20 cellular contexts compared by ENCODE assay signal in the genomic region with DNA sequence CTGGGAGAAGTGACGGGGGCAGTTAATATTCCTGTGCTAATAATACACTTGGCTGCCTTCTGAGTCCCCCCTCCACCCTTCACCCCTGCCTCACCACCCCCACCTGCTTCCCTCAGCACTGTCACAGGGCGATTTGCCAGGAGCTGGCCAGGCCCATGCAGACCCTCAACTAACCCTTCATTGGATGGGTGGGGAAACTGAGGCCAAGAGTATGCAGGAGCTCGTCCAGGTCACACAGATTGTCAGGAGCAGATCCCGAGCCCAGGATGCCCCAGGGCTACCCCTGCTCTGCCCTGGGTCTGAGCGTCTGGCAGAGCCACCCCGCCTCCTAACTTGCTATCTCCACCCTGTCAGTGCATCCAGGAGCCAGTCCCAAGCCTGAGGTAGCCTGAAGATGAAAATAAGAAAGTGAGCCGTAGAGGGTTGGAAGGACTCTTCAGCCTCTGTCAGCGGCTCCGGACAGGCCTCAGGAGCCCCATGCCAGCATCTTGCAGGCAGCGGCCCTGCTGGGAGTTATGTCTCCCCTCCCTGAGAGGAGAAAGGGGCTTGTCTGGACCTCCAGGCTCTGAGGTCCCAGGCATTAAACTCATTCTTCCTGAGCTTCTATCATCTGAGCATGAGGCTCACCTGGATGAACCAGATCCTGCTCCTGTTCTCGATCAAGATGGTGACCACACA. TPM values are rescaled to one million over a fixed set of nuclear protein-coding genes. Genes with fewer than 3 reads are reported as not detected.
A peak's percentile ranks its signal among the peaks of the same experiment; 100 is the strongest.
DNase-seq lines count a peak whose midpoint lies in the region; ATAC-seq and TF ChIP-seq lines count a peak whose summit lies in the region.
"Had no signal": no experiment of that assay in that cellular context is flagged by ENCODE, and none has a peak within 500 bp of the region (broad histone marks: within the 10 kb centered on the region; RNA-seq: fewer than 3 reads in every experiment).

No MANE protein-coding gene starts in this region.

- H3K27me3 ChIP-seq in BE2C (peaks cover 2% of the 10 kb centered on the region), endodermal cell (ENCODE audit: control insufficient read depth, insufficient read depth, low read length, poor library complexity, severe bottlenecking) (peaks cover 44% of the 10 kb centered on the region), sigmoid colon (peaks cover 0 to 20% (median 14%) of the 10 kb centered on the region in 3 donors)

- H3K36me3 ChIP-seq in BE2C (no peaks in the 10 kb centered on the region), endodermal cell (ENCODE audit: control insufficient read depth, insufficient read depth, low read length) (no peaks in the 10 kb centered on the region), sigmoid colon (no peaks in the 10 kb centered on the region)

- H3K4me3 ChIP-seq in BE2C (ENCODE audit: low read depth, low read length) (no peak overlapping the region), endodermal cell (ENCODE audit: low read length) (no peak overlapping the region), sigmoid colon (no peak overlapping the region)

- no peak for ATAC-seq in natural killer cell treated with Interleukin-12 subunit alpha and Interleukin-12 subunit beta and Interleukin-15 and Interleukin-18, amount 100 ng/mL, for 72 hours

- intact Hi-C loops in sigmoid colon (cut with DNase I), result loop anchor here (5.0 kb wide), 1 partner anchor 225 kb away; no protein-coding TSS in a partner anchor

- H3K27ac Mint-ChIP-seq in endodermal cell, result no peak overlapping the region
- H3K27ac Mint-ChIP-seq in natural killer cell treated with Interleukin-12 subunit alpha and Interleukin-12 subunit beta and Interleukin-15 and Interleukin-18, amount 100 ng/mL, for 72 hours, result no peak overlapping the region

- no peak overlapping the region for H3K4me3 Mint-ChIP-seq in endodermal cell
- no peak overlapping the region for H3K4me3 Mint-ChIP-seq in natural killer cell treated with Interleukin-12 subunit alpha and Interleukin-12 subunit beta and Interleukin-15 and Interleukin-18, amount 100 ng/mL, for 72 hours

- no peaks in the 10 kb centered on the region for H3K9me3 Mint-ChIP-seq in endodermal cell
- no peaks in the 10 kb centered on the region for H3K9me3 Mint-ChIP-seq in natural killer cell treated with Interleukin-12 subunit alpha and Interleukin-12 subunit beta and Interleukin-15 and Interleukin-18, amount 100 ng/mL, for 72 hours

- WGBS in endodermal cell (ENCODE audit: insufficient coverage in 1 of 2, insufficient read length in 1 of 2), 2 experiments, result 89 to 94% methylated on average over 8 to 11 of the region's 11 CpGs
- 75 to 83% methylated on average over 11 of the region's 11 CpGs for WGBS in sigmoid colon, 2 donors

- peaks cover 4% of the 10 kb centered on the region for H3K4me1 Mint-ChIP-seq in endodermal cell
- H3K4me1 Mint-ChIP-seq in natural killer cell treated with Interleukin-12 subunit alpha and Interleukin-12 subunit beta and Interleukin-15 and Interleukin-18, amount 100 ng/mL, for 72 hours (ENCODE audit: low read depth in 2 of 2), result peaks cover 0 to 9% of the 10 kb centered on the region in 2 donors

- H3K36me3 Mint-ChIP-seq in endodermal cell (ENCODE audit: low read depth), result no peaks in the 10 kb centered on the region
- H3K36me3 Mint-ChIP-seq in natural killer cell treated with Interleukin-12 subunit alpha and Interleukin-12 subunit beta and Interleukin-15 and Interleukin-18, amount 100 ng/mL, for 72 hours, result no peaks in the 10 kb centered on the region

- H3K9me3 ChIP-seq in BE2C, result no peaks in the 10 kb centered on the region
- no peaks in the 10 kb centered on the region for H3K9me3 ChIP-seq in endodermal cell (ENCODE audit: control insufficient read depth, low read length)
- H3K9me3 ChIP-seq in sigmoid colon, result no peaks in the 10 kb centered on the region

- no peak overlapping the region for H3K9ac ChIP-seq in endodermal cell (ENCODE audit: extremely low read depth, low read length, poor library complexity, severe bottlenecking)

- peak; percentile 36 for DNase-seq in activated CD8-positive, alpha-beta memory T cell treated with anti-CD3 and anti-CD28 coated beads, Interleukin-2, amount 50 U/mL, for 48 hours
- no peak for DNase-seq in activated CD8-positive, alpha-beta memory T cell treated with anti-CD3 and anti-CD28 coated beads for 24 hours
- peak; percentile 31 for DNase-seq in BE2C
- DNase-seq in endodermal cell, result peak; percentile 33
- peak; percentile 58 for DNase-seq in sigmoid colon
- no peak for DNase-seq in SIG-M5 (lab: John Stamatoyannopoulos, UW)
- no peak for DNase-seq in AML-193 (lab: John Stamatoyannopoulos, UW)
- DNase-seq in natural killer cell treated with Interleukin-12 subunit alpha and Interleukin-12 subunit beta and Interleukin-15 and Interleukin-18, amount 100 ng/mL, for 72 hours (ENCODE audit: low spot score), result no peak
- DNase-seq: 8988T; EL; GF-D8; Karpas-422; MV-4-11; NCI-H1105 treated with DMSO at 0.1 percent for 48 hours; NCI-H2029 treated with DMSO at 0.1 percent for 48 hours; NCI-H226; NCI-H510A treated with DMSO at 0.1 percent for 48 hours; NCI-H774; NK-92 treated with Interleukin-12 subunit alpha and Interleukin-12 subunit beta, amount 100 ng/mL, for 24 hours had no signal

- H3K27me3 Mint-ChIP-seq in endodermal cell (ENCODE audit: insufficient read depth), result peaks cover 63% of the 10 kb centered on the region
- peaks cover 28 to 33% of the 10 kb centered on the region in 2 donors for H3K27me3 Mint-ChIP-seq in natural killer cell treated with Interleukin-12 subunit alpha and Interleukin-12 subunit beta and Interleukin-15 and Interleukin-18, amount 100 ng/mL, for 72 hours

- H3K4me1 ChIP-seq in BE2C, result peaks cover 12% of the 10 kb centered on the region
- H3K4me1 ChIP-seq in endodermal cell (ENCODE audit: control insufficient read depth, insufficient read depth, low read length), result peaks cover 4% of the 10 kb centered on the region
- peaks cover 0 to 21% (median 19%) of the 10 kb centered on the region in 4 donors for H3K4me1 ChIP-seq in sigmoid colon

- no peak for TF ChIP-seq EP300 in sigmoid colon (IDR thresholded peaks at IDR 0.05)

- H3K27ac ChIP-seq in endodermal cell (ENCODE audit: low read depth, low read length) (no peak overlapping the region), sigmoid colon (no peak overlapping the region)

- no peak for TF ChIP-seq CTCF in BE2C (IDR thresholded peaks at IDR 0.05; ENCODE audit: low read depth, low read length)
- TF ChIP-seq CTCF in endodermal cell (conservative IDR thresholded peaks at IDR 0.05), result no peak
- no peak for TF ChIP-seq CTCF in sigmoid colon (IDR thresholded peaks at IDR 0.05)

- TF ChIP-seq POLR2A in sigmoid colon (IDR thresholded peaks at IDR 0.05), result no peak

RNA-seq across cellular contexts. Expression of a gene that starts 6.2 kb away (rescaled TPM):
- 47.4 TPM for polyA plus RNA-seq in BE2C (2012; ENCODE audit: insufficient read depth, insufficient read length, low read depth)
- total RNA-seq in endodermal cell (under 1 TPM in 1 of 2 donors, not detected in 1; 0.13 TPM), sigmoid colon (under 1 TPM in 3 of 4 donors, not detected in 1; 0.33 to 0.68 (median 0.36) TPM)
- polyA plus RNA-seq in endodermal cell (2013, experiment 1 of 2), result 0.28 TPM
- 0.21 TPM for polyA plus RNA-seq in endodermal cell (2013, experiment 2 of 2)
- polyA plus RNA-seq in sigmoid colon, result under 1 TPM in 1 of 3 donors, not detected in 2; 0.28 TPM
- total RNA-seq in natural killer cell treated with Interleukin-12 subunit alpha and Interleukin-12 subunit beta and Interleukin-15 and Interleukin-18, amount 100 ng/mL, for 72 hours, result under 1 TPM; 0.14 to 0.43 TPM
- total RNA-seq: M059J had no signal

Comparison
In these comparisons a context has a peak if more than half of its experiments do, and no peak if none do; other contexts are left out.
1. DNase-seq: peak in activated CD8-positive, alpha-beta memory T cell treated with anti-CD3 and anti-CD28 coated beads, Interleukin-2, amount 50 U/mL, for 48 hours (single experiment), BE2C (single experiment), endodermal cell (single experiment) and sigmoid colon (single experiment); none in activated CD8-positive, alpha-beta memory T cell treated with anti-CD3 and anti-CD28 coated beads for 24 hours (single experiment), SIG-M5 (single experiment), AML-193 (0 of 2) and natural killer cell treated with Interleukin-12 subunit alpha and Interleukin-12 subunit beta and Interleukin-15 and Interleukin-18, amount 100 ng/mL, for 72 hours (single experiment).